In the genomic region with DNA sequence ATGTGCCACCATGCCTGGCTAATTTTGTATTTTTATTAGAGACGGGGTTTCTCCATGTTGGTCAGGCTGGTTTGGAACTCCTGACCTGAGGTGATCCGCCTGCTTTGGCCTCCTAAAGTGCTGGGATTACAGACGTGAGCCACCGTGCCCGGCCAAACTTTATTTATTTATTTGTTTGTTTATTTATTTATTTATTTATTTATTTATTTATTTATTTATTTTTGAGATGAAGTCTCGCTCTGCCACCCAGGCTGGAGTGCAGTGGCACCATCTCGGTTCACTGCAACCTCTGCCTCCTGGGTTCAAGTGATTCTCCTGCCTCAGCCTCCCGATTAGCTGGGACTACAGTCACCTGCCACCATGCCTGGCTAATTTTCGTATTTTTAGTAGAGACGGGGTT, we compare ENCODE assay signal across 1 cellular context. TPM values are rescaled to one million over a fixed set of nuclear protein-coding genes. Genes with fewer than 3 reads are reported as not detected.
"Had no signal": no experiment of that assay in that cellular context is flagged by ENCODE, and none has a peak within 500 bp of the region (broad histone marks: within the 10 kb centered on the region; RNA-seq: fewer than 3 reads in every experiment).

No MANE protein-coding gene starts in this region.

RNA-seq across cellular contexts. Expression of a gene that starts 7.0 kb away (rescaled TPM):
- total RNA-seq: MCF 10A had no signal
